Comparison of ENCODE assay signal across 21 cellular contexts in the genomic region with DNA sequence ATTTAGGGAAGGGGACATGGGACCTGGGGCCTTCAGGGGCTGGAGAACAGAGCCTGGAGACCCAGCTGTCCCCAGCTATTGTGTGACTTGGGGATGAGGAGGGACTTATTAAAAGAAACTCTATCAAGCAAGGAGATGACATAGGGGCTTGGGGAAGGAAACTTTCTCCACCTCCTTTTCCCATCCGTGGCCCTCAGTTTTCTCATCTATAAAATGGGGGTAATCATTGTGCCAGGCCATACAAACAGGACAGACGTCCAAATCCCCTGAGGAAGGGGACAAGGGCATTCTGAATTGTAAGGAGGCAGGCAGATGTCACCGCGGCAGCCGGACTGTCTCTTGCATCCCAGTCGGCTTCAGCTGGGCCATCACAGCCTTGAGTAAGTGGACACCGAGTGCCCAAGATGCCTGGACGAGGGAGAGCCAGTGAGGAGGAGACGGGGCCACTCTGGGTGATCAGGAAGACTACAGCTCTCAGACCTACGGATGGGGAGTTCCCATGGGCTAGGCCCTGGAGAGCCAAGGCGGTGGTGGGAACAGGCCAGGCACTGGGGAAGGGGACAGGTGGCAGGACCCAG. TPM values are rescaled to one million over a fixed set of nuclear protein-coding genes. Genes with fewer than 3 reads are reported as not detected.
DNase-seq lines count a peak whose midpoint lies in the region; ATAC-seq, FAIRE-seq and TF ChIP-seq lines count a peak whose summit lies in the region.
"Had no signal": no experiment of that assay in that cellular context is flagged by ENCODE, and none has a peak within 500 bp of the region (broad histone marks: within the 10 kb centered on the region; RNA-seq: fewer than 3 reads in every experiment).

No MANE protein-coding gene starts in this region.

- intact Hi-C loops in HepG2 (cut with micrococcal nuclease; ENCODE audit: unreplicated experiment) (loop anchor here (5.0 kb wide), 2 partner anchors 65 to 150 kb away; no protein-coding TSS in a partner anchor), right lobe of liver (cut with DNase I) (loop anchor here (5.0 kb wide), 2 partner anchors 60 to 70 kb away; no protein-coding TSS in a partner anchor)

- no peak for FAIRE-seq in HepG2 (lab: Jason Lieb, UNC)
- FAIRE-seq: bronchial epithelial cell, GM18507 had no signal

- H3K9me3 ChIP-seq in HepG2 (ENCODE audit: low read length) (no peaks in the 10 kb centered on the region), right lobe of liver (no peaks in the 10 kb centered on the region)
- H3K9me3 ChIP-seq: adrenal gland, SJSA1 had no signal

- peaks cover 37 to 40% of the 10 kb centered on the region in 2 donors for H3K4me1 Mint-ChIP-seq in immature natural killer cell

- TF ChIP-seq POLR2A in HepG2 (IDR thresholded peaks at IDR 0.05; ENCODE audit: insufficient read depth in 1 of 2, low read depth in 2 of 2, low read length in 2 of 2) (no peak), right lobe of liver (IDR thresholded peaks at IDR 0.05) (no peak)

- peak overlapping the region; percentile 74 for H3K27ac ChIP-seq in HepG2 (ENCODE audit: extremely low read length, insufficient read depth, low read length)
- no peak overlapping the region for H3K27ac ChIP-seq in right lobe of liver
- peak overlapping the region; percentile 97 for H3K27ac ChIP-seq in RWPE1
- H3K27ac ChIP-seq in temporal lobe (ENCODE audit: low read depth, low read length) = peak overlapping the region; percentile 50
- H3K27ac ChIP-seq: C4-2B, SJSA1 had no signal

- H3K36me3 Mint-ChIP-seq in immature natural killer cell = no peaks in the 10 kb centered on the region

- no TSS peak for BruUV-seq in HepG2 (replicated peaks; lab: Mats Ljungman, UMichigan)

- H3K4me3 ChIP-seq in HepG2 (replicated peaks in 1 of 3; ENCODE audit: insufficient read depth in 1 of 3, low read depth in 2 of 3, low read length in 3 of 3) (peak overlapping the region; percentile 41 to 85 (median 61)), right lobe of liver (no peak overlapping the region)
- H3K4me3 ChIP-seq: adrenal gland, SJSA1 had no signal

- no peaks in the 10 kb centered on the region for H3K9me3 Mint-ChIP-seq in immature natural killer cell
- H3K9me3 Mint-ChIP-seq: activated CD4-positive, alpha-beta T cell treated with anti-CD3 and anti-CD28 coated beads, Interleukin-2, amount 10 ng/mL, durations not matched to agents 24 days and 14 days; T-helper 1 cell treated with Interleukin-12 subunit alpha and Interleukin-12 subunit beta and Interleukin-4 antibody, amounts not matched to agents 30 μg/mL and 1 μg/mL, for 36 hours had no signal

- H3K27ac Mint-ChIP-seq in immature natural killer cell = peak overlapping the region in 2 of 6 donors; percentile 38 to 45
- H3K27ac Mint-ChIP-seq: activated CD4-positive, alpha-beta T cell treated with anti-CD3 and anti-CD28 coated beads, Interleukin-2, amount 10 ng/mL, durations not matched to agents 24 days and 14 days; T-helper 1 cell treated with Interleukin-12 subunit alpha and Interleukin-12 subunit beta and Interleukin-4 antibody, amounts not matched to agents 30 μg/mL and 1 μg/mL, for 36 hours had no signal

- H3K4me2 ChIP-seq in HepG2 (ENCODE audit: low read depth, low read length) = peak overlapping the region; percentile 84

- H3K79me2 ChIP-seq in HepG2 (ENCODE audit: insufficient read depth, low read length) = peaks cover 20% of the 10 kb centered on the region

- H3K4me3 Mint-ChIP-seq in immature natural killer cell = peak overlapping the region in 4 of 5 donors; percentile 2 to 56 (median 36)
- H3K4me3 Mint-ChIP-seq: activated CD4-positive, alpha-beta T cell treated with anti-CD3 and anti-CD28 coated beads, Interleukin-2, amount 10 ng/mL, durations not matched to agents 24 days and 14 days; T-helper 1 cell treated with Interleukin-12 subunit alpha and Interleukin-12 subunit beta and Interleukin-4 antibody, amounts not matched to agents 30 μg/mL and 1 μg/mL, for 36 hours had no signal

- ATAC-seq in HepG2 = no peak
- no peak for ATAC-seq in right lobe of liver
- ATAC-seq in HG02759 (IDR thresholded peaks at IDR 0.05; ENCODE audit: unreplicated experiment) = no peak
- no peak for ATAC-seq in GM18873 (IDR thresholded peaks at IDR 0.05; ENCODE audit: low FRiP score, unreplicated experiment)

- WGBS in HepG2 (ENCODE audit: low lambda C conversion rate) = 86% methylated on average over 11 of the region's 11 CpGs
- 50% methylated on average over 1 of the region's 11 CpGs for WGBS in right lobe of liver (ENCODE audit: insufficient coverage, low coverage, low lambda C conversion rate, missing lambda C conversion rate)

- H3K36me3 ChIP-seq in HepG2 (replicated peaks in 1 of 2; ENCODE audit: control insufficient read depth in 1 of 2, insufficient read depth in 2 of 2, low read length in 2 of 2) (peaks cover 2 to 8% of the 10 kb centered on the region in 2 experiments; a peak in 3 of 5 replicates), right lobe of liver (no peaks in the 10 kb centered on the region)
- H3K36me3 ChIP-seq: SJSA1 had no signal

- TF ChIP-seq EP300 in HepG2 (IDR thresholded peaks at IDR 0.05; ENCODE audit: low read depth in 2 of 2, low read length in 2 of 2) (no peak), HepG2 (CRISPR knock-in tag; IDR thresholded peaks at IDR 0.05; ENCODE audit: borderline replicate concordance) (no peak)

- no peak for TF ChIP-seq RAD21 in HepG2 (CRISPR knock-in tag; IDR thresholded peaks at IDR 0.05)

- CTCF ChIA-PET in HepG2 (lab: Yijun Ruan, JAX; ENCODE audit: low intra/inter-chr PET ratio, low total read pairs) (no interaction called here), RWPE1 (lab: Yijun Ruan, JAX) (interaction anchor here (2.0 to 2.5 kb wide), 2 partner anchors 12 to 67 kb away, joined by 9 to 13 read pairs; a partner anchor contains a TSS)

- DNase-seq in HepG2 (ENCODE audit: low spot score) = no peak
- no peak for DNase-seq in right lobe of liver
- no peak for DNase-seq in RWPE1 (ENCODE audit: low spot score)
- DNase-seq in immature natural killer cell = no peak
- no peak for DNase-seq in iPS-NIHi7 (ENCODE audit: extremely low spot score)
- DNase-seq: ACHN; activated CD4-positive, alpha-beta T cell treated with anti-CD3 and anti-CD28 coated beads, Interleukin-2, amount 10 ng/mL, durations not matched to agents 24 days and 14 days; adrenal gland; DMS153; GDM1; NCI-H1694 treated with DMSO at 0.1 percent for 48 hours; NCI-H226; NCI-H82 had no signal

- H3K9ac ChIP-seq in HepG2 (ENCODE audit: insufficient read depth, low read depth, low read length) = peak overlapping the region; percentile 65

- no peaks in the 10 kb centered on the region for H3K27me3 ChIP-seq in HepG2 (ENCODE audit: control insufficient read depth in 1 of 2, insufficient read depth in 2 of 2, low read length in 2 of 2)
- no peaks in the 10 kb centered on the region for H3K27me3 ChIP-seq in right lobe of liver
- H3K27me3 ChIP-seq: adrenal gland had no signal

- H3K4me1 ChIP-seq in HepG2 (ENCODE audit: insufficient read depth, low read length) (peaks cover 69% of the 10 kb centered on the region), right lobe of liver (peaks cover 0 to 24% (median 5%) of the 10 kb centered on the region in 4 donors)

- H4K20me1 ChIP-seq in HepG2 (ENCODE audit: insufficient read depth, low read length) = peaks cover 8% of the 10 kb centered on the region

- peaks cover 0 to 7% (median 6%) of the 10 kb centered on the region in 3 donors for H3K27me3 Mint-ChIP-seq in immature natural killer cell (ENCODE audit: low read depth in 3 of 3)

- TF ChIP-seq CTCF in HepG2 (CRISPR knock-in tag; IDR thresholded peaks at IDR 0.05) (no peak), right lobe of liver (IDR thresholded peaks at IDR 0.05) (no peak), RWPE1 (conservative IDR thresholded peaks at IDR 0.05; ENCODE audit: low read depth) (no peak)

- in situ Hi-C loops in HepG2 (cut with HindIII; ENCODE audit: extremely low pct_ligation_motif_present, low pct_unique_long_range_greater_than_20kb) = no loop called here

- POLR2A ChIA-PET in HepG2 (lab: Yijun Ruan, JAX) = interaction anchor here (1.5 to 4.0 kb wide), 3 partner anchors 13 to 385 kb away, joined by 5 to 45 read pairs (median 9); a partner anchor contains a TSS
- POLR2A ChIA-PET in RWPE1 (lab: Yijun Ruan, JAX; ENCODE audit: low non-redundant PET) = no interaction called here

- H2AFZ ChIP-seq in HepG2 (ENCODE audit: low read length) = no peak overlapping the region

RNA-seq across cellular contexts. Expression of a gene that starts 1.9 kb away (rescaled TPM):
- total RNA-seq in HepG2 (2016; rRNA removed; fragmentation: Illumina TruSeq; extraction: Trizol) (112 and 118 TPM in 2 replicates), right lobe of liver (10 to 100 TPM in 4 of 6 experiments, 1 to 10 TPM in 2; 6.6 to 23.7 (median 16.0) TPM), temporal lobe (3.4 TPM)
- total RNA-seq in HepG2 (2016; cell fraction: cytosol; rRNA removed; fragmentation: Illumina TruSeq; extraction: Trizol; ENCODE audit: low read depth) = 24.1 and 26.6 TPM in 2 replicates
- total RNA-seq in HepG2 (2016; cell fraction: insoluble cytoplasmic fraction; rRNA removed; fragmentation: Illumina TruSeq; extraction: Trizol) = 117 and 122 TPM in 2 replicates
- 42.0 and 46.9 TPM in 2 replicates for total RNA-seq in HepG2 (2016; cell fraction: membrane; rRNA removed; fragmentation: Illumina TruSeq; extraction: Trizol)
- total RNA-seq in HepG2 (2016; cell fraction: nucleus; rRNA removed; fragmentation: Illumina TruSeq; extraction: Trizol) = 44.1 and 50.6 TPM in 2 replicates
- polyA plus RNA-seq in HepG2 (2011; rRNA removed) (79.1 and 79.3 TPM in 2 replicates), immature natural killer cell (10 to 100 TPM in 2 of 3 donors, 1 to 10 TPM in 1; 5.6 to 15.5 (median 14.4) TPM)
- 111 and 159 TPM in 2 replicates for polyA plus RNA-seq in HepG2 (2011; cell fraction: cytosol; rRNA removed)
- polyA plus RNA-seq in HepG2 (2011; cell fraction: nucleus; rRNA removed) = 117 and 119 TPM in 2 replicates
- polyA plus RNA-seq in HepG2 (2012) = 56.3 and 79.3 TPM in 2 replicates
- 32.5 and 36.0 TPM in 2 replicates for polyA plus RNA-seq in HepG2 (2016; cell fraction: cytosol; fragmentation: Illumina TruSeq; extraction: Trizol; ENCODE audit: low read depth)
- 190 and 198 TPM in 2 replicates for polyA plus RNA-seq in HepG2 (2016; cell fraction: insoluble cytoplasmic fraction; fragmentation: Illumina TruSeq; extraction: Trizol; ENCODE audit: low read depth)
- polyA plus RNA-seq in HepG2 (2016; cell fraction: membrane; fragmentation: Illumina TruSeq; extraction: Trizol; ENCODE audit: low read depth) = 55.6 and 59.6 TPM in 2 replicates
- 151 and 157 TPM in 2 replicates for polyA plus RNA-seq in HepG2 (2016; cell fraction: nucleus; fragmentation: Illumina TruSeq; extraction: Trizol; ENCODE audit: insufficient read depth, low read depth)
- 7.8 and 69.7 TPM in 2 replicates for polyA minus RNA-seq in HepG2 (2011; rRNA and poly(A)+ RNA removed; ENCODE audit: low replicate concordance)
- polyA minus RNA-seq in HepG2 (2011; cell fraction: cytosol; rRNA and poly(A)+ RNA removed) = 28.6 and 33.3 TPM in 2 replicates
- polyA minus RNA-seq in HepG2 (2011; cell fraction: nucleus; rRNA and poly(A)+ RNA removed) = 16.7 and 18.5 TPM in 2 replicates
- total RNA-seq: SJSA1 had no signal

RNA-seq across cellular contexts. Expression of a gene that starts 2.4 kb away (rescaled TPM):
- total RNA-seq in HepG2 (2016; rRNA removed; fragmentation: Illumina TruSeq; extraction: Trizol) (13.4 and 22.4 TPM in 2 replicates), right lobe of liver (10 to 100 TPM in 4 of 6 experiments, 1 to 10 TPM in 2; 8.7 to 15.3 (median 10.5) TPM), temporal lobe (42.5 TPM)
- 8.3 and 9.2 TPM in 2 replicates for total RNA-seq in HepG2 (2016; cell fraction: cytosol; rRNA removed; fragmentation: Illumina TruSeq; extraction: Trizol; ENCODE audit: low read depth)
- 13.9 and 21.3 TPM in 2 replicates for total RNA-seq in HepG2 (2016; cell fraction: insoluble cytoplasmic fraction; rRNA removed; fragmentation: Illumina TruSeq; extraction: Trizol)
- total RNA-seq in HepG2 (2016; cell fraction: membrane; rRNA removed; fragmentation: Illumina TruSeq; extraction: Trizol) = 11.8 and 12.2 TPM in 2 replicates
- total RNA-seq in HepG2 (2016; cell fraction: nucleus; rRNA removed; fragmentation: Illumina TruSeq; extraction: Trizol) = 27.2 and 30.0 TPM in 2 replicates
- polyA plus RNA-seq in HepG2 (2011; rRNA removed) (27.9 and 31.2 TPM in 2 replicates), immature natural killer cell (10 to 100 TPM in 2 of 3 donors, 1 to 10 TPM in 1; 8.6 to 13.4 (median 12.5) TPM)
- polyA plus RNA-seq in HepG2 (2011; cell fraction: cytosol; rRNA removed) = 15.5 and 22.9 TPM in 2 replicates
- polyA plus RNA-seq in HepG2 (2011; cell fraction: nucleus; rRNA removed) = 216 and 281 TPM in 2 replicates
- polyA plus RNA-seq in HepG2 (2012) = 14.5 and 21.6 TPM in 2 replicates
- 6.4 and 7.6 TPM in 2 replicates for polyA plus RNA-seq in HepG2 (2016; cell fraction: cytosol; fragmentation: Illumina TruSeq; extraction: Trizol; ENCODE audit: low read depth)
- 16.6 and 20.5 TPM in 2 replicates for polyA plus RNA-seq in HepG2 (2016; cell fraction: insoluble cytoplasmic fraction; fragmentation: Illumina TruSeq; extraction: Trizol; ENCODE audit: low read depth)
- polyA plus RNA-seq in HepG2 (2016; cell fraction: membrane; fragmentation: Illumina TruSeq; extraction: Trizol; ENCODE audit: low read depth) = 10.7 and 11.0 TPM in 2 replicates
- polyA plus RNA-seq in HepG2 (2016; cell fraction: nucleus; fragmentation: Illumina TruSeq; extraction: Trizol; ENCODE audit: insufficient read depth, low read depth) = 63.3 and 73.9 TPM in 2 replicates
- polyA minus RNA-seq in HepG2 (2011; rRNA and poly(A)+ RNA removed; ENCODE audit: low replicate concordance) = 6.4 and 37.9 TPM in 2 replicates
- polyA minus RNA-seq in HepG2 (2011; cell fraction: cytosol; rRNA and poly(A)+ RNA removed) = 5.6 and 11.0 TPM in 2 replicates
- 63.7 and 77.4 TPM in 2 replicates for polyA minus RNA-seq in HepG2 (2011; cell fraction: nucleus; rRNA and poly(A)+ RNA removed)

RNA-seq across cellular contexts. Expression of a gene that starts 11.7 kb away (rescaled TPM):
- total RNA-seq in HepG2 (2016; rRNA removed; fragmentation: Illumina TruSeq; extraction: Trizol) = 10.0 and 10.7 TPM in 2 replicates
- total RNA-seq in HepG2 (2016; cell fraction: cytosol; rRNA removed; fragmentation: Illumina TruSeq; extraction: Trizol; ENCODE audit: low read depth) = 21.0 and 25.0 TPM in 2 replicates
- total RNA-seq in HepG2 (2016; cell fraction: insoluble cytoplasmic fraction; rRNA removed; fragmentation: Illumina TruSeq; extraction: Trizol) = 8.7 and 9.5 TPM in 2 replicates
- total RNA-seq in HepG2 (2016; cell fraction: membrane; rRNA removed; fragmentation: Illumina TruSeq; extraction: Trizol) = 20.2 and 24.8 TPM in 2 replicates
- total RNA-seq in HepG2 (2016; cell fraction: nucleus; rRNA removed; fragmentation: Illumina TruSeq; extraction: Trizol) = 4.0 and 5.2 TPM in 2 replicates
- polyA plus RNA-seq in HepG2 (2011; rRNA removed) = 8.0 and 8.1 TPM in 2 replicates
- polyA plus RNA-seq in HepG2 (2011; cell fraction: cytosol; rRNA removed) = 7.1 and 10.5 TPM in 2 replicates
- polyA plus RNA-seq in HepG2 (2011; cell fraction: nucleus; rRNA removed) = 3.5 and 4.5 TPM in 2 replicates
- 2.1 and 2.9 TPM in 2 replicates for polyA plus RNA-seq in HepG2 (2012)
- 34.0 and 38.4 TPM in 2 replicates for polyA plus RNA-seq in HepG2 (2016; cell fraction: cytosol; fragmentation: Illumina TruSeq; extraction: Trizol; ENCODE audit: low read depth)
- polyA plus RNA-seq in HepG2 (2016; cell fraction: insoluble cytoplasmic fraction; fragmentation: Illumina TruSeq; extraction: Trizol; ENCODE audit: low read depth) = 11.8 and 12.6 TPM in 2 replicates
- polyA plus RNA-seq in HepG2 (2016; cell fraction: membrane; fragmentation: Illumina TruSeq; extraction: Trizol; ENCODE audit: low read depth) = 23.7 and 27.8 TPM in 2 replicates
- 9.0 and 9.5 TPM in 2 replicates for polyA plus RNA-seq in HepG2 (2016; cell fraction: nucleus; fragmentation: Illumina TruSeq; extraction: Trizol; ENCODE audit: insufficient read depth, low read depth)
- 3.3 and 10.2 TPM in 2 replicates for polyA minus RNA-seq in HepG2 (2011; rRNA and poly(A)+ RNA removed; ENCODE audit: low replicate concordance)
- 2.5 and 3.6 TPM in 2 replicates for polyA minus RNA-seq in HepG2 (2011; cell fraction: cytosol; rRNA and poly(A)+ RNA removed)
- polyA minus RNA-seq in HepG2 (2011; cell fraction: nucleus; rRNA and poly(A)+ RNA removed) = 0.64 and 1.1 TPM in 2 replicates
- total RNA-seq in right lobe of liver = 10 to 100 TPM in 4 of 6 experiments, 1 to 10 TPM in 2; 7.0 to 21.1 (median 11.5) TPM
- polyA plus RNA-seq in immature natural killer cell = 100 to 1,000 TPM; 105 to 164 (median 121) TPM
- total RNA-seq in temporal lobe = 4.4 TPM

RNA-seq across cellular contexts. Expression of a gene that starts 28.7 kb away (rescaled TPM):
- total RNA-seq in HepG2 (2016; rRNA removed; fragmentation: Illumina TruSeq; extraction: Trizol) (37.6 and 53.8 TPM in 2 replicates), right lobe of liver (10 to 100 TPM; 18.0 to 66.4 (median 29.7) TPM), temporal lobe (37.4 TPM)
- 164 and 195 TPM in 2 replicates for total RNA-seq in HepG2 (2016; cell fraction: cytosol; rRNA removed; fragmentation: Illumina TruSeq; extraction: Trizol; ENCODE audit: low read depth)
- 34.8 and 55.0 TPM in 2 replicates for total RNA-seq in HepG2 (2016; cell fraction: insoluble cytoplasmic fraction; rRNA removed; fragmentation: Illumina TruSeq; extraction: Trizol)
- 127 and 152 TPM in 2 replicates for total RNA-seq in HepG2 (2016; cell fraction: membrane; rRNA removed; fragmentation: Illumina TruSeq; extraction: Trizol)
- 28.6 and 32.6 TPM in 2 replicates for total RNA-seq in HepG2 (2016; cell fraction: nucleus; rRNA removed; fragmentation: Illumina TruSeq; extraction: Trizol)
- polyA plus RNA-seq in HepG2 (2011; rRNA removed) (51.8 and 53.0 TPM in 2 replicates), immature natural killer cell (100 to 1,000 TPM; 103 to 182 (median 163) TPM)
- polyA plus RNA-seq in HepG2 (2011; cell fraction: cytosol; rRNA removed) = 56.2 and 86.8 TPM in 2 replicates
- polyA plus RNA-seq in HepG2 (2011; cell fraction: nucleus; rRNA removed) = 69.0 and 73.0 TPM in 2 replicates
- 33.6 and 38.0 TPM in 2 replicates for polyA plus RNA-seq in HepG2 (2012)
- polyA plus RNA-seq in HepG2 (2016; cell fraction: cytosol; fragmentation: Illumina TruSeq; extraction: Trizol; ENCODE audit: low read depth) = 231 and 260 TPM in 2 replicates
- polyA plus RNA-seq in HepG2 (2016; cell fraction: insoluble cytoplasmic fraction; fragmentation: Illumina TruSeq; extraction: Trizol; ENCODE audit: low read depth) = 43.5 and 51.8 TPM in 2 replicates
- 147 and 163 TPM in 2 replicates for polyA plus RNA-seq in HepG2 (2016; cell fraction: membrane; fragmentation: Illumina TruSeq; extraction: Trizol; ENCODE audit: low read depth)
- 60.5 and 63.4 TPM in 2 replicates for polyA plus RNA-seq in HepG2 (2016; cell fraction: nucleus; fragmentation: Illumina TruSeq; extraction: Trizol; ENCODE audit: insufficient read depth, low read depth)
- 65.7 and 126 TPM in 2 replicates for polyA minus RNA-seq in HepG2 (2011; rRNA and poly(A)+ RNA removed; ENCODE audit: low replicate concordance)
- 20.8 and 24.6 TPM in 2 replicates for polyA minus RNA-seq in HepG2 (2011; cell fraction: cytosol; rRNA and poly(A)+ RNA removed)
- 15.5 and 18.3 TPM in 2 replicates for polyA minus RNA-seq in HepG2 (2011; cell fraction: nucleus; rRNA and poly(A)+ RNA removed)

RNA-seq across cellular contexts. Expression of a gene that starts 39.2 kb away (rescaled TPM):
- total RNA-seq in HepG2 (2016; rRNA removed; fragmentation: Illumina TruSeq; extraction: Trizol) = 0.02 TPM in 1 of 2 replicates, not detected in the other
- not detected in 2 replicates for total RNA-seq in HepG2 (2016; cell fraction: cytosol; rRNA removed; fragmentation: Illumina TruSeq; extraction: Trizol; ENCODE audit: low read depth)
- total RNA-seq in HepG2 (2016; cell fraction: insoluble cytoplasmic fraction; rRNA removed; fragmentation: Illumina TruSeq; extraction: Trizol) = 0.02 TPM in 1 of 2 replicates, not detected in the other
- not detected in 2 replicates for total RNA-seq in HepG2 (2016; cell fraction: membrane; rRNA removed; fragmentation: Illumina TruSeq; extraction: Trizol)
- total RNA-seq in HepG2 (2016; cell fraction: nucleus; rRNA removed; fragmentation: Illumina TruSeq; extraction: Trizol) = not detected in 2 replicates
- polyA plus RNA-seq in HepG2 (2011; rRNA removed) = not detected in 2 replicates
- under 0.01 TPM in 1 of 2 replicates, not detected in the other for polyA plus RNA-seq in HepG2 (2011; cell fraction: cytosol; rRNA removed)
- not detected in 2 replicates for polyA plus RNA-seq in HepG2 (2011; cell fraction: nucleus; rRNA removed)
- not detected in 2 replicates for polyA plus RNA-seq in HepG2 (2012)
- polyA plus RNA-seq in HepG2 (2016; cell fraction: cytosol; fragmentation: Illumina TruSeq; extraction: Trizol; ENCODE audit: low read depth) = not detected in 2 replicates
- polyA plus RNA-seq in HepG2 (2016; cell fraction: insoluble cytoplasmic fraction; fragmentation: Illumina TruSeq; extraction: Trizol; ENCODE audit: low read depth) = not detected in 2 replicates
- not detected in 2 replicates for polyA plus RNA-seq in HepG2 (2016; cell fraction: membrane; fragmentation: Illumina TruSeq; extraction: Trizol; ENCODE audit: low read depth)
- 0.05 TPM in 1 of 2 replicates, not detected in the other for polyA plus RNA-seq in HepG2 (2016; cell fraction: nucleus; fragmentation: Illumina TruSeq; extraction: Trizol; ENCODE audit: insufficient read depth, low read depth)
- 0.09 and 0.10 TPM in 2 replicates for polyA minus RNA-seq in HepG2 (2011; rRNA and poly(A)+ RNA removed; ENCODE audit: low replicate concordance)
- polyA minus RNA-seq in HepG2 (2011; cell fraction: cytosol; rRNA and poly(A)+ RNA removed) = not detected in 2 replicates
- polyA minus RNA-seq in HepG2 (2011; cell fraction: nucleus; rRNA and poly(A)+ RNA removed) = not detected in 2 replicates
- total RNA-seq in right lobe of liver = not detected
- polyA plus RNA-seq in immature natural killer cell = under 1 TPM; 0.29 to 0.94 (median 0.58) TPM
- total RNA-seq in temporal lobe = 122 TPM
- total RNA-seq: activated CD4-positive, alpha-beta T cell treated with anti-CD3 and anti-CD28 coated beads, Interleukin-2, amount 10 ng/mL, durations not matched to agents 24 days and 14 days; bronchial epithelial cell; SJSA1 had no signal

Comparison
In these comparisons a context has a peak if more than half of its experiments do, and no peak if none do; other contexts are left out.
1. H3K27ac ChIP-seq: peak in HepG2 (single experiment), RWPE1 (single experiment) and temporal lobe (single experiment); none in right lobe of liver (0 of 3).
2. H3K4me3 ChIP-seq: peak in HepG2 (3 of 3); none in right lobe of liver (0 of 3).